In the genomic region with DNA sequence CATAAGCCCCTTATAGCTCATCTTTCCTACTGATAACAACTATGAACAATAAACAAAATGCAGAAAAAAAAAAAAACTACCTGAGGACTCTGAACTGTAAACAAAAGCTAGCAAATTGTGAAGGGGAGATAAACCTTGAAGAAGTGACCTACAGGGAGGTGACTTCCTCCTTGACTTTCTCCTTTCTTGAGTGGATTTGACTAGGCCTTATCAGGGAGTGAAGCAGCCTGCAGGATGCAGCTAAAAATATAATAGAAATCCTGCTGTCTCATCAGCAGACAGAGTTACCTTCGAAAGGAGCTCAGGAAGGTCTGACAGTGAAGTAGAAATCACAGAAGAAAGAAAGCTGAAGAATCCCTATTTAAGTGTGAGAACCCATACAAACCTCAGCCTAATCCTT, we compare ENCODE assay signal across 2 cellular contexts.
TF ChIP-seq lines count a peak whose summit lies in the region.

No MANE protein-coding gene starts in this region.

TF ChIP-seq in GM23338, 12 proteins besides CTCF, POLR2A, EP300 and RAD21 (continues in another document):
- TF ChIP-seq JUNB (IDR thresholded peaks at IDR 0.05; ENCODE audit: unreplicated experiment), result no peak
- TF ChIP-seq EZH2 (IDR thresholded peaks at IDR 0.05; ENCODE audit: low read depth, unreplicated experiment), result no peak
- TF ChIP-seq ZNF331 (CRISPR knock-in tag; IDR thresholded peaks at IDR 0.05; ENCODE audit: low read depth), result no peak
- TF ChIP-seq, protein P1, sequence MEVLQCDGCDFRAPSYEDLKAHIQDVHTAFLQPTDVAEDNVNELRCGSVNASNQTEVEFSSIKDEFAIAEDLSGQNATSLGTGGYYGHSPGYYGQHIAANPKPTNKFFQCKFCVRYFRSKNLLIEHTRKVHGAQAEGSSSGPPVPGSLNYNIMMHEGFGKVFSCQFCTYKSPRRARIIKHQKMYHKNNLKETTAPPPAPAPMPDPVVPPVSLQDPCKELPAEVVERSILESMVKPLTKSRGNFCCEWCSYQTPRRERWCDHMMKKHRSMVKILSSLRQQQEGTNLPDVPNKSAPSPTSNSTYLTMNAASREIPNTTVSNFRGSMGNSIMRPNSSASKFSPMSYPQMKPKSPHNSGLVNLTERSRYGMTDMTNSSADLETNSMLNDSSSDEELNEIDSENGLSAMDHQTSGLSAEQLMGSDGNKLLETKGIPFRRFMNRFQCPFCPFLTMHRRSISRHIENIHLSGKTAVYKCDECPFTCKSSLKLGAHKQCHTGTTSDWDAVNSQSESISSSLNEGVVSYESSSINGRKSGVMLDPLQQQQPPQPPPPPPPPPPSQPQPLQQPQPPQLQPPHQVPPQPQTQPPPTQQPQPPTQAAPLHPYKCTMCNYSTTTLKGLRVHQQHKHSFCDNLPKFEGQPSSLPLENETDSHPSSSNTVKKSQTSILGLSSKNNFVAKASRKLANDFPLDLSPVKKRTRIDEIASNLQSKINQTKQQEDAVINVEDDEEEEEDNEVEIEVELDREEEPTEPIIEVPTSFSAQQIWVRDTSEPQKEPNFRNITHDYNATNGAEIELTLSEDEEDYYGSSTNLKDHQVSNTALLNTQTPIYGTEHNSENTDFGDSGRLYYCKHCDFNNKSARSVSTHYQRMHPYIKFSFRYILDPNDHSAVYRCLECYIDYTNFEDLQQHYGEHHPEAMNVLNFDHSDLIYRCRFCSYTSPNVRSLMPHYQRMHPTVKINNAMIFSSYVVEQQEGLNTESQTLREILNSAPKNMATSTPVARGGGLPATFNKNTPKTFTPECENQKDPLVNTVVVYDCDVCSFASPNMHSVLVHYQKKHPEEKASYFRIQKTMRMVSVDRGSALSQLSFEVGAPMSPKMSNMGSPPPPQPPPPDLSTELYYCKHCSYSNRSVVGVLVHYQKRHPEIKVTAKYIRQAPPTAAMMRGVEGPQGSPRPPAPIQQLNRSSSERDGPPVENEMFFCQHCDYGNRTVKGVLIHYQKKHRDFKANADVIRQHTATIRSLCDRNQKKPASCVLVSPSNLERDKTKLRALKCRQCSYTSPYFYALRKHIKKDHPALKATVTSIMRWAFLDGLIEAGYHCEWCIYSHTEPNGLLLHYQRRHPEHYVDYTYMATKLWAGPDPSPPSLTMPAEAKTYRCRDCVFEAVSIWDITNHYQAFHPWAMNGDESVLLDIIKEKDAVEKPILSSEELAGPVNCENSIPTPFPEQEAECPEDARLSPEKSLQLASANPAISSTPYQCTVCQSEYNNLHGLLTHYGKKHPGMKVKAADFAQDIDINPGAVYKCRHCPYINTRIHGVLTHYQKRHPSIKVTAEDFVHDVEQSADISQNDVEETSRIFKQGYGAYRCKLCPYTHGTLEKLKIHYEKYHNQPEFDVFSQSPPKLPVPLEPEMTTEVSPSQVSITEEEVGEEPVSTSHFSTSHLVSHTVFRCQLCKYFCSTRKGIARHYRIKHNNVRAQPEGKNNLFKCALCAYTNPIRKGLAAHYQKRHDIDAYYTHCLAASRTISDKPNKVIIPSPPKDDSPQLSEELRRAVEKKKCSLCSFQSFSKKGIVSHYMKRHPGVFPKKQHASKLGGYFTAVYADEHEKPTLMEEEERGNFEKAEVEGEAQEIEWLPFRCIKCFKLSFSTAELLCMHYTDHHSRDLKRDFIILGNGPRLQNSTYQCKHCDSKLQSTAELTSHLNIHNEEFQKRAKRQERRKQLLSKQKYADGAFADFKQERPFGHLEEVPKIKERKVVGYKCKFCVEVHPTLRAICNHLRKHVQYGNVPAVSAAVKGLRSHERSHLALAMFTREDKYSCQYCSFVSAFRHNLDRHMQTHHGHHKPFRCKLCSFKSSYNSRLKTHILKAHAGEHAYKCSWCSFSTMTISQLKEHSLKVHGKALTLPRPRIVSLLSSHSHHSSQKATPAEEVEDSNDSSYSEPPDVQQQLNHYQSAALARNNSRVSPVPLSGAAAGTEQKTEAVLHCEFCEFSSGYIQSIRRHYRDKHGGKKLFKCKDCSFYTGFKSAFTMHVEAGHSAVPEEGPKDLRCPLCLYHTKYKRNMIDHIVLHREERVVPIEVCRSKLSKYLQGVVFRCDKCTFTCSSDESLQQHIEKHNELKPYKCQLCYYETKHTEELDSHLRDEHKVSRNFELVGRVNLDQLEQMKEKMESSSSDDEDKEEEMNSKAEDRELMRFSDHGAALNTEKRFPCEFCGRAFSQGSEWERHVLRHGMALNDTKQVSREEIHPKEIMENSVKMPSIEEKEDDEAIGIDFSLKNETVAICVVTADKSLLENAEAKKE (CRISPR knock-in tag; IDR thresholded peaks at IDR 0.05), result no peak
- no peak for TF ChIP-seq STAT1 (IDR thresholded peaks at IDR 0.05; ENCODE audit: unreplicated experiment)
- TF ChIP-seq NANOG (IDR thresholded peaks at IDR 0.05; ENCODE audit: borderline replicate concordance), result no peak
- no peak for TF ChIP-seq CREB1 (CRISPR knock-in tag; IDR thresholded peaks at IDR 0.05; ENCODE audit: low read depth)
- no peak for TF ChIP-seq EZH2phosphoT487 (IDR thresholded peaks at IDR 0.05; ENCODE audit: unreplicated experiment)
- no peak for TF ChIP-seq ZNF114 (CRISPR knock-in tag; IDR thresholded peaks at IDR 0.05)
- TF ChIP-seq POLR2AphosphoS5 (IDR thresholded peaks at IDR 0.05; ENCODE audit: low read depth), result no peak
- TF ChIP-seq, protein P2, sequence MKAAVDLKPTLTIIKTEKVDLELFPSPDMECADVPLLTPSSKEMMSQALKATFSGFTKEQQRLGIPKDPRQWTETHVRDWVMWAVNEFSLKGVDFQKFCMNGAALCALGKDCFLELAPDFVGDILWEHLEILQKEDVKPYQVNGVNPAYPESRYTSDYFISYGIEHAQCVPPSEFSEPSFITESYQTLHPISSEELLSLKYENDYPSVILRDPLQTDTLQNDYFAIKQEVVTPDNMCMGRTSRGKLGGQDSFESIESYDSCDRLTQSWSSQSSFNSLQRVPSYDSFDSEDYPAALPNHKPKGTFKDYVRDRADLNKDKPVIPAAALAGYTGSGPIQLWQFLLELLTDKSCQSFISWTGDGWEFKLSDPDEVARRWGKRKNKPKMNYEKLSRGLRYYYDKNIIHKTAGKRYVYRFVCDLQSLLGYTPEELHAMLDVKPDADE (IDR thresholded peaks at IDR 0.05), result no peak

TF ChIP-seq in WTC11, 78 proteins besides CTCF, POLR2A, EP300 and RAD21:
- TF ChIP-seq SMAD4 (CRISPR knock-in tag; IDR thresholded peaks at IDR 0.05) (no peak), FOXK1 (CRISPR knock-in tag; IDR thresholded peaks at IDR 0.05) (no peak), ZNF121 (CRISPR knock-in tag; IDR thresholded peaks at IDR 0.05) (no peak), NR1H2 (CRISPR knock-in tag; IDR thresholded peaks at IDR 0.05) (no peak), ZNF423 (CRISPR knock-in tag; IDR thresholded peaks at IDR 0.05) (no peak), EMX1 (CRISPR knock-in tag; IDR thresholded peaks at IDR 0.05) (no peak), JUN (CRISPR knock-in tag; IDR thresholded peaks at IDR 0.05) (no peak), ZNF416 (CRISPR knock-in tag; IDR thresholded peaks at IDR 0.05) (no peak), ATF1 (CRISPR knock-in tag; IDR thresholded peaks at IDR 0.05) (no peak), CBFB (CRISPR knock-in tag; IDR thresholded peaks at IDR 0.05; ENCODE audit: low read depth) (no peak)
- TF ChIP-seq, protein P3, sequence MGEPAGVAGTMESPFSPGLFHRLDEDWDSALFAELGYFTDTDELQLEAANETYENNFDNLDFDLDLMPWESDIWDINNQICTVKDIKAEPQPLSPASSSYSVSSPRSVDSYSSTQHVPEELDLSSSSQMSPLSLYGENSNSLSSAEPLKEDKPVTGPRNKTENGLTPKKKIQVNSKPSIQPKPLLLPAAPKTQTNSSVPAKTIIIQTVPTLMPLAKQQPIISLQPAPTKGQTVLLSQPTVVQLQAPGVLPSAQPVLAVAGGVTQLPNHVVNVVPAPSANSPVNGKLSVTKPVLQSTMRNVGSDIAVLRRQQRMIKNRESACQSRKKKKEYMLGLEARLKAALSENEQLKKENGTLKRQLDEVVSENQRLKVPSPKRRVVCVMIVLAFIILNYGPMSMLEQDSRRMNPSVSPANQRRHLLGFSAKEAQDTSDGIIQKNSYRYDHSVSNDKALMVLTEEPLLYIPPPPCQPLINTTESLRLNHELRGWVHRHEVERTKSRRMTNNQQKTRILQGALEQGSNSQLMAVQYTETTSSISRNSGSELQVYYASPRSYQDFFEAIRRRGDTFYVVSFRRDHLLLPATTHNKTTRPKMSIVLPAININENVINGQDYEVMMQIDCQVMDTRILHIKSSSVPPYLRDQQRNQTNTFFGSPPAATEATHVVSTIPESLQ (CRISPR knock-in tag; IDR thresholded peaks at IDR 0.05), result no peak
- TF ChIP-seq, protein P4, sequence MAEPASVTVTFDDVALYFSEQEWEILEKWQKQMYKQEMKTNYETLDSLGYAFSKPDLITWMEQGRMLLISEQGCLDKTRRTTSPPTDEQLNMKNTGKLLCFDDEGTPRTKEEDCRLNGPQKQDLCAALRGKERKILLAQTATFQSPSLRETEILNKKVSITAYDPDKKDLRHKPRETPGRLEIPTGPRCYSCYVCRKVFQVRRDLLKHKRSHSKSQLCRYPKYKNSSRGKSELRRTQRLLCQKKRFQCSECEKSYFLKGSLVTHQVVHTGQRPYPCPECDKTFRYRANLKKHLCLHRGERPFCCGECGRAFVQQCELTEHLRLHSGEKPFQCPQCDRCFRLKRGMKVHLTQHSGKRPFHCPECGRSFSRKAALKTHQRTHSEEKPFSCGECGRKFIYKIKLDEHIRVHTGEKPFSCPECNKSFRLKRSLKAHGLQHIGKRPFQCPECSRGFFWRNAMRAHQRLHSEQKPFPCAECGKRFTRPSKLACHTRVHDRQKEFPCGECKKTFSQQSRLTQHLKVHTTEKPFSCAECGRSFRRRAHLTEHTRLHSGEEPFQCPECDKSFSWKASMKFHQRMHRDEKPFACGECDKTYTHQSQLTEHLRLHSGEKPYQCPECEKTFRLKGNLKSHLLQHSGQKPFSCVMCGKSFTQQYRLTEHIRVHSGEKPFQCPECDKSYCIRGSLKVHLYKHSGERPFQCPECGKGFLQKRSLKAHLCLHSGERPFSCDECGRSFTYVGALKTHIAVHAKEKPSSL (CRISPR knock-in tag; conservative IDR thresholded peaks at IDR 0.05), result no peak
